10 cellular contexts compared by ENCODE assay signal in genomic region chr14:99234982-99235491, GRCh38. TPM values are rescaled to one million over a fixed set of nuclear protein-coding genes. Genes with fewer than 3 reads are reported as not detected.
DNase-seq lines count a peak whose midpoint lies in the region; TF ChIP-seq lines count a peak whose summit lies in the region.
"Had no signal": no experiment of that assay in that cellular context is flagged by ENCODE, and none has a peak within 500 bp of the region (broad histone marks: within the 10 kb centered on the region; RNA-seq: fewer than 3 reads in every experiment).

No MANE protein-coding gene starts in this region.

- H3K27me3 Mint-ChIP-seq in endothelial cell (ENCODE audit: unreplicated experiment): no peaks in the 10 kb centered on the region

- TF ChIP-seq CTCF in endothelial cell (IDR thresholded peaks at IDR 0.05; ENCODE audit: unreplicated experiment): no peak

- DNase-seq in HEK293T (ENCODE audit: extremely low spot score) (peak; percentile 56), activated T-cell treated with anti-CD3 and anti-CD28 coated beads for 24 hours (ENCODE audit: low read depth) (peak; percentile 77), endothelial cell (ENCODE audit: low spot score) (peak; percentile 47), GF-D8 (lab: John Stamatoyannopoulos, UW) (no peak), SW 1271 (lab: John Stamatoyannopoulos, UW) (no peak), NCI-H1436 treated with DMSO at 0.1 percent for 48 hours (lab: John Stamatoyannopoulos, UW) (no peak), KG1 (lab: John Stamatoyannopoulos, UW) (no peak)
- peak; percentile 84 to 89 for DNase-seq in stimulated activated CD4-positive, alpha-beta T cell treated with anti-CD3 and anti-CD28 coated beads, Interleukin-2, amount 100 ng/mL, for 24 hours
- DNase-seq: upper lobe of left lung had no signal

- H3K4me1 Mint-ChIP-seq in endothelial cell (ENCODE audit: unreplicated experiment): peaks cover 9% of the 10 kb centered on the region

- no peaks in the 10 kb centered on the region for H3K9me3 Mint-ChIP-seq in endothelial cell (ENCODE audit: unreplicated experiment)

- CTCF ChIA-PET in HEK293T (lab: Yijun Ruan, JAX): interaction anchor here (0.7 kb wide), 1 partner anchor 30 kb away, joined by 3 read pairs; no protein-coding TSS in a partner anchor

- H3K4me3 Mint-ChIP-seq in endothelial cell (ENCODE audit: unreplicated experiment): peak overlapping the region; percentile 87

- H3K36me3 Mint-ChIP-seq in endothelial cell (ENCODE audit: low read depth, unreplicated experiment): no peaks in the 10 kb centered on the region

- H3K27ac Mint-ChIP-seq in endothelial cell (ENCODE audit: unreplicated experiment): no peak overlapping the region

- POLR2A ChIA-PET in HEK293T (lab: Yijun Ruan, JAX): interaction anchor here (0.9 to 1.4 kb wide), 2 partner anchors 11 to 56 kb away, joined by 3 to 4 read pairs; no protein-coding TSS in a partner anchor

TF ChIP-seq in HEK293T, 16 proteins besides CTCF, POLR2A, EP300 and RAD21:
- TF ChIP-seq SUZ12 (IDR thresholded peaks at IDR 0.05) (no peak), PKNOX1 (IDR thresholded peaks at IDR 0.05) (peak; percentile 82)

RNA-seq across cellular contexts. Expression of gene BCL11B, which starts 37.0 kb away (rescaled TPM):
- 1.0 TPM for total RNA-seq in endothelial cell (ENCODE audit: unreplicated experiment)
- total RNA-seq: LHCN-M2 had no signal

Comparison
In these comparisons a context has a peak if more than half of its experiments do, and no peak if none do; other contexts are left out.
1. DNase-seq: peak in HEK293T (single experiment), activated T-cell treated with anti-CD3 and anti-CD28 coated beads for 24 hours (single experiment), endothelial cell (single experiment) and stimulated activated CD4-positive, alpha-beta T cell treated with anti-CD3 and anti-CD28 coated beads, Interleukin-2, amount 100 ng/mL, for 24 hours (2 of 2); none in GF-D8 (single experiment), SW 1271 (0 of 2), NCI-H1436 treated with DMSO at 0.1 percent for 48 hours (single experiment) and KG1 (single experiment).